ENCODE assay signal across 8 cellular contexts in the genomic region with DNA sequence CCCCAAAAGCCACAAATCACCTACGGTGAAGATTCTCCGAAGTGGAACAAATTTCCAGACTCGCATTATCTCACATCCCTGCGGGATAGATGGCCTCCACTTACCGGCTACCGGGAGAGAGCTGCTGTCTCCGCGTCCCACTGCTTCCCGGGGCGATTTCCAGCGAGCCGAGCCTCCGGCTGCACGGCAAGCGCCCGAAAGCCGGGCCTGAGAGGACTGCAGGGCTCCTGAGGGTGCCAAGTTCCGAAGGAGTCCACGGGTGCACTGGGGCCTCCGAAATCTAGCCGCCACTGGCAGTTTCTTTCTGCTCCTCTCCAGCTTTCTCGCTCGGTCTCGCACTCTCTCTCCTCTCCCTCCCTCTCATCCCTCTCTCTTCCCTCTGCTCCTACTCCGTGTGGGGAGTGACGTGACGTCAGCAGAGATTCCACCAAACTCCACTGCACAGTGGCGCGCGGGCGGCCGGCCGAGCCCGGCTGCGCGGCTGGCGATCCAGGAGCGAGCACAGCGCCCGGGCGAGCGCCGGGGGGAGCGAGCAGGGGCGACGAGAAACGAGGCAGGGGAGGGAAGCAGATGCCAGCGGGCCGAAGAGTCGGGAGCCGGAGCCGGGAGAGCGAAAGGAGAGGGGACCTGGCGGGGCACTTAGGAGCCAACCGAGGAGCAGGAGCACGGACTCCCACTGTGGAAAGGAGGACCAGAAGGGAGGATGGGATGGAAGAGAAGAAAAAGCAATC. TPM values are rescaled to one million over a fixed set of nuclear protein-coding genes. Genes with fewer than 3 reads are reported as not detected.
A peak's percentile ranks its signal among the peaks of the same experiment; 100 is the strongest.
DNase-seq lines count a peak whose midpoint lies in the region; ATAC-seq and TF ChIP-seq lines count a peak whose summit lies in the region.

No MANE protein-coding gene starts in this region.

- H3K27me3 ChIP-seq in BE2C (peaks cover 100% of the 10 kb centered on the region), esophagus squamous epithelium (peaks cover 12 to 100% (median 27%) of the 10 kb centered on the region in 4 donors), neural cell (ENCODE audit: insufficient read depth, low read depth, low read length) (peaks cover 100% of the 10 kb centered on the region)

- H3K27me3 Mint-ChIP-seq in T-cell = peaks cover 72 to 84% of the 10 kb centered on the region in 2 donors

- no peaks in the 10 kb centered on the region for H4K20me1 ChIP-seq in neural cell (ENCODE audit: insufficient read depth)

- H3K9me3 Mint-ChIP-seq in T-cell = peaks cover 0 to 10% (median 3%) of the 10 kb centered on the region in 3 donors

- H3K4me1 ChIP-seq in BE2C (no peaks in the 10 kb centered on the region), esophagus squamous epithelium (peaks cover 4 to 36% (median 9%) of the 10 kb centered on the region in 3 donors)

- TF ChIP-seq CTCF in BE2C (IDR thresholded peaks at IDR 0.05; ENCODE audit: low read depth, low read length) (no peak), esophagus squamous epithelium (IDR thresholded peaks at IDR 0.05) (no peak), neural cell (IDR thresholded peaks at IDR 0.05; ENCODE audit: poor library complexity, severe bottlenecking) (no peak)

- H3K36me3 Mint-ChIP-seq in T-cell = peaks cover 7% of the 10 kb centered on the region

- H3K79me2 ChIP-seq in neural cell (replicated peaks; ENCODE audit: insufficient read depth, low read length) = no peaks in the 10 kb centered on the region

- TF ChIP-seq RAD21 in neural cell (conservative IDR thresholded peaks at IDR 0.05) = no peak

- DNase-seq in BE2C = no peak
- DNase-seq in LHCN-M2 (ENCODE audit: low read depth) = peak; percentile 97
- no peak for DNase-seq in esophagus squamous epithelium (lab: John Stamatoyannopoulos, UW)
- DNase-seq in effector CD4-positive, alpha-beta T cell = no peak
- no peak for DNase-seq in T-cell
- DNase-seq in NCI-H146 treated with DMSO at 0.1 percent for 48 hours (lab: John Stamatoyannopoulos, UW; ENCODE audit: unreplicated experiment) = no peak

- peak in 1 of 4 donors; percentile 37 for TF ChIP-seq POLR2A in esophagus squamous epithelium (IDR thresholded peaks at IDR 0.05)

- WGBS in esophagus squamous epithelium, 2 donors = 4 to 14% methylated on average over 2 to 19 of the region's 56 CpGs

- H3K27ac ChIP-seq in esophagus squamous epithelium (peak overlapping the region; percentile 35 to 83 (median 70)), neural cell (ENCODE audit: low read length) (no peak overlapping the region)

- H3K36me3 ChIP-seq in BE2C (no peaks in the 10 kb centered on the region), esophagus squamous epithelium (no peaks in the 10 kb centered on the region), neural cell (ENCODE audit: insufficient read depth, low read length) (no peaks in the 10 kb centered on the region)

- TF ChIP-seq EP300 in neural cell (conservative IDR thresholded peaks at IDR 0.05; ENCODE audit: poor library complexity, severe bottlenecking) = no peak

- H3K9me2 ChIP-seq in neural cell (ENCODE audit: insufficient read depth, low read length) = no peaks in the 10 kb centered on the region

- H2AFZ ChIP-seq in neural cell (ENCODE audit: low read depth, low read length) = no peak overlapping the region

- ATAC-seq in HG03045 (IDR thresholded peaks at IDR 0.05; ENCODE audit: unreplicated experiment) = no peak
- no peak for ATAC-seq in T-cell (replicated peaks in 1 of 4)

- no peaks in the 10 kb centered on the region for H3K9me3 ChIP-seq in BE2C
- no peaks in the 10 kb centered on the region for H3K9me3 ChIP-seq in esophagus squamous epithelium
- H3K9me3 ChIP-seq in neural cell (ENCODE audit: low read length) = no peaks in the 10 kb centered on the region

- intact Hi-C loops in esophagus squamous epithelium (cut with DNase I) = loop anchor here (10.0 kb wide), 1 partner anchor 638 kb away; no protein-coding TSS in a partner anchor

- H3K4me3 ChIP-seq in BE2C (ENCODE audit: low read depth, low read length) (peak overlapping the region; percentile 37), esophagus squamous epithelium (peak overlapping the region; percentile 19 to 64 (median 39)), neural cell (ENCODE audit: low read length) (peak overlapping the region; percentile 36)

- H3K4me3 Mint-ChIP-seq in T-cell = peak overlapping the region in 1 of 3 donors; percentile 11

- CTCF ChIA-PET in T-cell (lab: Charles Lee) = no interaction called here

- no peaks in the 10 kb centered on the region for H3F3A ChIP-seq in neural cell (ENCODE audit: insufficient read depth, low read length, poor library complexity, severe bottlenecking)

- H3K4me1 Mint-ChIP-seq in T-cell = peaks cover 4 to 10% (median 8%) of the 10 kb centered on the region in 3 donors

- H3K4me2 ChIP-seq in neural cell (ENCODE audit: low read length) = no peak overlapping the region

- POLR2A ChIA-PET in T-cell (lab: Charles Lee) = no interaction called here

- H3K9ac ChIP-seq in neural cell (ENCODE audit: low read length) = no peak overlapping the region

- H3K27ac Mint-ChIP-seq in T-cell = no peak overlapping the region

TF ChIP-seq in neural cell, 6 proteins besides CTCF, POLR2A, EP300 and RAD21:
- TF ChIP-seq TAF1 (IDR thresholded peaks at IDR 0.05; ENCODE audit: low read depth) (no peak), EZH2 (IDR thresholded peaks at IDR 0.05; ENCODE audit: borderline replicate concordance, insufficient read depth, low read length, poor library complexity, severe bottlenecking) (peak; percentile 91), MXI1 (conservative IDR thresholded peaks at IDR 0.05; ENCODE audit: poor library complexity, severe bottlenecking) (no peak), SMC3 (conservative IDR thresholded peaks at IDR 0.05; ENCODE audit: poor library complexity) (no peak), POLR2AphosphoS5 (IDR thresholded peaks at IDR 0.05) (no peak)
TF ChIP-seq in neural cell: peak in this region for 1.

RNA-seq across cellular contexts. Expression of a gene that starts 14.0 kb away (rescaled TPM):
- 0.28 TPM for polyA plus RNA-seq in BE2C (2012; ENCODE audit: insufficient read depth, insufficient read length, low read depth)
- total RNA-seq in LHCN-M2 (2014; rRNA removed) (60.5 and 67.0 TPM in 2 replicates), esophagus squamous epithelium (1 to 10 TPM in 2 of 4 donors, under 1 TPM in 1, not detected in 1; 0.66 to 4.8 (median 1.5) TPM), T-cell (not detected)
- polyA plus RNA-seq in LHCN-M2 (2012) = 39.3 TPM
- not detected in 2 replicates for polyA plus RNA-seq in neural cell
- not detected in 2 replicates for polyA minus RNA-seq in neural cell

Comparison
In these comparisons a context has a peak if more than half of its experiments do, and no peak if none do; other contexts are left out.
1. RNA of a gene that starts 14.0 kb away (total RNA-seq): 60.5 to 67.0 TPM in LHCN-M2; 0.66 to 4.8 TPM in esophagus squamous epithelium and not detected in T-cell; every median in the first group is over 10 times any median in the second.
2. Peak in every context shown above with its lines, with median percentiles within 50 percentile points of each other: H3K4me3 ChIP-seq.